ENCODE assay signal across 21 cellular contexts in genomic region chr5:64792474-64792873, GRCh38.
"Had no signal": no experiment of that assay in that cellular context is flagged by ENCODE, and none has a peak within 500 bp of the region (broad histone marks: within the 10 kb centered on the region; RNA-seq: fewer than 3 reads in every experiment).

No MANE protein-coding gene starts in this region.

- H3K36me3 ChIP-seq: breast epithelium had no signal

- H3K4me1 ChIP-seq: breast epithelium had no signal

- FAIRE-seq: TTC549 had no signal

- ATAC-seq: T-helper 17 cell had no signal

- H3K27me3 ChIP-seq: breast epithelium had no signal

- H3K9me3 ChIP-seq: breast epithelium had no signal

- H3K4me3 ChIP-seq: breast epithelium had no signal

- DNase-seq: activated B cell treated with CpG ODN at 0.5 μM for 24 hours; activated CD4-positive, alpha-beta memory T cell treated with anti-CD3 and anti-CD28 coated beads, Interleukin-2, amount 10 ng/mL, durations not matched to agents 7 days and 5 days; activated CD4-positive, alpha-beta T cell treated with anti-CD3 and anti-CD28 coated beads, Interleukin-2, amount 50 U/mL, for 1 hour; activated naive CD4-positive, alpha-beta T cell treated with anti-CD3 and anti-CD28 coated beads, Interleukin-2, amount 50 U/mL, for 16 hours; activated naive CD8-positive, alpha-beta T cell treated with anti-CD3 and anti-CD28 coated beads, Interleukin-2, amount 10 ng/mL, durations not matched to agents 7 days and 5 days; activated T-cell treated with anti-CD3 and anti-CD28 coated beads for 4 hours; aorta; caudate nucleus; KG1; NCI-H1092; NCI-H1417; NCI-H2029; NCI-H2107; NCI-H2171 treated with DMSO at 0.1 percent for 48 hours; NCI-H226; NCI-H526; NCI-H82; T-helper 17 cell; T1000 had no signal

- H3K27ac ChIP-seq: breast epithelium had no signal
